In genomic region chr6:167881327-167881726, GRCh38 we compare ENCODE assay signal across 22 cellular contexts.
"Had no signal": no experiment of that assay in that cellular context is flagged by ENCODE, and none has a peak within 500 bp of the region (broad histone marks: within the 10 kb centered on the region; RNA-seq: fewer than 3 reads in every experiment).

No MANE protein-coding gene starts in this region.

- H3K27ac ChIP-seq: dorsolateral prefrontal cortex, esophagus squamous epithelium, gastroesophageal sphincter, hepatocyte, neutrophil, spleen, thoracic aorta had no signal

- H3K4me1 Mint-ChIP-seq: naive B cell; nephron; stimulated activated naive B cell treated with anti-CD40 and anti-IgM and Interleukin-4, amounts not matched to agents 10 μg/mL and 1 μg/mL and 100 μg/mL, for 72 hours; stimulated activated naive CD8-positive, alpha-beta T cell treated with anti-CD3 and anti-CD28 coated beads, Interleukin-15, amount 100 ng/mL, for 72 hours had no signal

- H3K27ac Mint-ChIP-seq: naive B cell; nephron; stimulated activated naive B cell treated with anti-CD40 and anti-IgM and Interleukin-4, amounts not matched to agents 10 μg/mL and 1 μg/mL and 100 μg/mL, for 72 hours; stimulated activated naive CD8-positive, alpha-beta T cell treated with anti-CD3 and anti-CD28 coated beads, Interleukin-15, amount 100 ng/mL, for 72 hours had no signal

- H3K4me3 Mint-ChIP-seq: naive B cell; nephron; stimulated activated naive B cell treated with anti-CD40 and anti-IgM and Interleukin-4, amounts not matched to agents 10 μg/mL and 1 μg/mL and 100 μg/mL, for 72 hours; stimulated activated naive CD8-positive, alpha-beta T cell treated with anti-CD3 and anti-CD28 coated beads, Interleukin-15, amount 100 ng/mL, for 72 hours had no signal

- H3K9me3 Mint-ChIP-seq: naive B cell; nephron; stimulated activated naive B cell treated with anti-CD40 and anti-IgM and Interleukin-4, amounts not matched to agents 10 μg/mL and 1 μg/mL and 100 μg/mL, for 72 hours; stimulated activated naive CD8-positive, alpha-beta T cell treated with anti-CD3 and anti-CD28 coated beads, Interleukin-15, amount 100 ng/mL, for 72 hours had no signal

- H3K4me1 ChIP-seq: esophagus squamous epithelium, gastroesophageal sphincter had no signal

- H2AFZ ChIP-seq: hepatocyte had no signal

- H3K9me3 ChIP-seq: esophagus squamous epithelium, gastroesophageal sphincter, neutrophil, spleen, thoracic aorta had no signal

- H3K4me3 ChIP-seq: dorsolateral prefrontal cortex, esophagus squamous epithelium, gastroesophageal sphincter, hepatocyte, lung, spleen, thoracic aorta had no signal

- H3K36me3 ChIP-seq: neutrophil had no signal

- H3K4me2 ChIP-seq: hepatocyte had no signal

- DNase-seq: cortex of kidney; dorsolateral prefrontal cortex; effector memory CD4-positive, alpha-beta T cell; esophagus squamous epithelium; foreskin fibroblast; left colon; left ventricle myocardium superior; mesenchymal stem cell; naive B cell; spleen; stimulated activated CD4-positive, alpha-beta T cell treated with anti-CD3 and anti-CD28 coated beads, Interleukin-15, amount 100 ng/mL, for 24 hours; stimulated activated CD4-positive, alpha-beta T cell treated with anti-CD3 and anti-CD28 coated beads, Interleukin-1b, Interleukin-23, amount 100 ng/mL, for 48 hours; stimulated activated CD4-positive, alpha-beta T cell treated with anti-CD3 and anti-CD28 coated beads, Interleukin-4, amount 100 ng/mL, for 4 hours; stimulated activated naive B cell treated with anti-CD40 and anti-IgM and Interleukin-4, amounts not matched to agents 10 μg/mL and 1 μg/mL and 100 μg/mL, for 72 hours; stimulated activated naive CD8-positive, alpha-beta T cell treated with anti-CD3 and anti-CD28 coated beads, Interleukin-15, amount 100 ng/mL, for 72 hours; trophoblast cell had no signal

- H3K27me3 ChIP-seq: dorsolateral prefrontal cortex, esophagus squamous epithelium, gastroesophageal sphincter, hepatocyte, neutrophil, spleen had no signal
